Comparison of ENCODE assay signal across 34 cellular contexts in the genomic region with DNA sequence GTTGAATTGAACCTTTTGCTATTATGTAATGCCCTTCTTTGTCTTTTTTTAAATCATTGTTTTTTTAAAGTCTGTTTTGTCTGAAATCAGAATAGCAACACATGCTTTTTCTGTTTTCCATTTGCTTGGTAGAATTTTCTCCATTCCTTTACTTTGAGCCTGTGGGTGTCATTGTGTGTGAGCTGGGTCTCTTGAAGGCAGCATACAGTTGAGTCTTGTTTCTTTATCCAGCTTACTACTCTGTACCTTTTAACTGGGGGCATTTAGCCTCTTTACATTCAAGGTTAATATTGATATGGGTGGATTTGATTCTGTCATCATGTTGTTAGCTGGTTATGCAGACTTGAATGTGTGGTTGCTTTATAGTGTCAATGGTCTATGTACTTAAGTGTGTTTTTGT.
"Had no signal": no experiment of that assay in that cellular context is flagged by ENCODE, and none has a peak within 500 bp of the region (broad histone marks: within the 10 kb centered on the region; RNA-seq: fewer than 3 reads in every experiment).

No MANE protein-coding gene starts in this region.

- H3K27ac ChIP-seq: adrenal gland, ascending aorta, body of pancreas, brain microvascular endothelial cell, breast epithelium, cardiac muscle cell had no signal

- H3K4me3 ChIP-seq: adrenal gland, ascending aorta, body of pancreas, breast epithelium, cardiac muscle cell had no signal

- FAIRE-seq: astrocyte, bronchial epithelial cell had no signal

- ATAC-seq: activated naive CD4-positive, alpha-beta T cell treated with anti-CD3 and anti-CD28 coated beads, Interleukin-2, amount 50 U/mL, for 72 hours; activated naive CD8-positive, alpha-beta T cell treated with anti-CD3 and anti-CD28 coated beads, Interleukin-2, amount 50 U/mL, for 24 hours; activated T-cell treated with anti-CD3 and anti-CD28 coated beads, Interleukin-2, amount 50 U/mL, for 4 hours; activated T-cell treated with anti-CD3 and anti-CD28 coated beads, Interleukin-2, amount 50 U/mL, for 72 hours; activated T-helper 17 cell treated with anti-CD3 and anti-CD28 coated beads, Interleukin-2, amount 50 U/mL, for 72 hours; body of pancreas had no signal

- DNase-seq: activated effector memory CD4-positive, alpha-beta T cell treated with anti-CD3 and anti-CD28 coated beads, Interleukin-2, amount 50 U/mL, for 16 hours; activated effector memory CD4-positive, alpha-beta T cell treated with Interleukin-2 at 50 U/mL for 16 hours; activated gamma-delta T cell; activated gamma-delta T cell treated with Interleukin-2 at 50 U/mL for 16 hours; activated naive CD4-positive, alpha-beta T cell; activated naive CD4-positive, alpha-beta T cell treated with anti-CD3 and anti-CD28 coated beads for 36 hours; activated naive CD4-positive, alpha-beta T cell treated with anti-CD3 and anti-CD28 coated beads, Interleukin-2, amount 10 ng/mL, durations not matched to agents 7 days and 5 days; activated naive CD4-positive, alpha-beta T cell treated with anti-CD3 and anti-CD28 coated beads, Interleukin-2, amount 50 U/mL, for 16 hours; activated naive CD4-positive, alpha-beta T cell treated with Interleukin-2 at 50 U/mL for 16 hours; activated naive CD8-positive, alpha-beta T cell treated with anti-CD3 and anti-CD28 coated beads for 36 hours; activated naive CD8-positive, alpha-beta T cell treated with anti-CD3 and anti-CD28 coated beads, Interleukin-2, amount 10 ng/mL, durations not matched to agents 7 days and 5 days; activated naive CD8-positive, alpha-beta T cell treated with anti-CD3 and anti-CD28 coated beads, Interleukin-2, amount 50 U/mL, for 24 hours; activated T-cell treated with anti-CD3 and anti-CD28 coated beads, Interleukin-2, amount 50 U/mL, for 1 hour; activated T-cell treated with anti-CD3 and anti-CD28 coated beads, Interleukin-2, amount 50 U/mL, for 24 hours; activated T-cell treated with anti-CD3 and anti-CD28 coated beads, Interleukin-2, amount 50 U/mL, for 4 hours; activated T-cell treated with anti-CD3 and anti-CD28 coated beads, Interleukin-2, amount 50 U/mL, for 48 hours; activated T-cell treated with anti-CD3 and anti-CD28 coated beads, Interleukin-2, amount 50 U/mL, for 72 hours; adrenal gland; amniotic stem cell; amygdala; anterior cingulate cortex; aorta; body of pancreas; brain microvascular endothelial cell; caudate nucleus; central memory CD4-positive, alpha-beta T cell; cerebellar nuclear complex had no signal

- H3K36me3 ChIP-seq: adrenal gland, ascending aorta, brain microvascular endothelial cell, breast epithelium, cardiac muscle cell had no signal

- H3K4me1 ChIP-seq: adrenal gland, body of pancreas, breast epithelium had no signal

- H3K9me3 ChIP-seq: adrenal gland had no signal
